Comparison of ENCODE assay signal across 21 cellular contexts in the genomic region with DNA sequence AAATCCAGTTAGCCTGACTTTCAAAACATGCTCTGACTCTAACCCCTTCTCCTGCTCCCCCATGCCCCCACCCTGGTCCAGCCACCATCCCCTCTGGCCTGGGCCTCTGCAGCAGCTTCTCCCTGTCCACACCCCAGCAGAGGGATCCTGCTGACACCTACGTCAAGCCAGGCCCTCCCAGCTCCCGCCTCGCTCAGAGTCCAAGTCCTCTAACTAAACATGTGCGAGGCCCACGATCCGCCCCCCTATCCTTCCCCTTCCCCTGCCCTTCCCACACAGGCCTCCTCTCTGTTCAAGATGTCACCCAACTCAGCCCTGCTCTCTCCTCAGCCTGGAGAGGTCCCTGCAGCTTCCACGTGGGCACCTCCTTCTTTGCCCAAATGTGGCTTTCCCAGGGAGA. TPM values are rescaled to one million over a fixed set of nuclear protein-coding genes. Genes with fewer than 3 reads are reported as not detected.
A peak's percentile ranks its signal among the peaks of the same experiment; 100 is the strongest.
DNase-seq lines count a peak whose midpoint lies in the region; ATAC-seq and TF ChIP-seq lines count a peak whose summit lies in the region.
"Had no signal": no experiment of that assay in that cellular context is flagged by ENCODE, and none has a peak within 500 bp of the region (broad histone marks: within the 10 kb centered on the region; RNA-seq: fewer than 3 reads in every experiment).

No MANE protein-coding gene starts in this region.

- POLR2A ChIA-PET in CD4-positive, alpha-beta memory T cell (lab: Charles Lee; ENCODE audit: partially characterized antibody), result interaction anchor here (1.0 to 3.6 kb wide), 2 partner anchors 11 to 33 kb away, joined by 3 to 11 read pairs; a partner anchor contains a TSS

- peak overlapping the region; percentile 73 for H3K27ac Mint-ChIP-seq in activated T-cell treated with anti-CD3 and anti-CD28 coated beads, Interleukin-2, amount 50 U/mL, for 72 hours
- H3K27ac Mint-ChIP-seq in CD4-positive, alpha-beta memory T cell, result peak overlapping the region; percentile 59 to 87 (median 79)
- H3K27ac Mint-ChIP-seq in activated T-helper 17 cell treated with anti-CD3 and anti-CD28 coated beads, Interleukin-2, amount 50 U/mL, for 72 hours, result peak overlapping the region; percentile 86
- H3K27ac Mint-ChIP-seq in natural killer cell, result peak overlapping the region; percentile 82 to 95

- H3K4me3 Mint-ChIP-seq in activated T-cell treated with anti-CD3 and anti-CD28 coated beads, Interleukin-2, amount 50 U/mL, for 72 hours, result no peak overlapping the region
- H3K4me3 Mint-ChIP-seq in CD4-positive, alpha-beta memory T cell, result no peak overlapping the region
- no peak overlapping the region for H3K4me3 Mint-ChIP-seq in activated T-helper 17 cell treated with anti-CD3 and anti-CD28 coated beads, Interleukin-2, amount 50 U/mL, for 72 hours
- peak overlapping the region; percentile 55 for H3K4me3 Mint-ChIP-seq in natural killer cell

- ATAC-seq in activated T-cell treated with anti-CD3 and anti-CD28 coated beads, Interleukin-2, amount 50 U/mL, for 72 hours (replicated peaks in 1 of 2), result no peak
- no peak for ATAC-seq in activated T-helper 17 cell treated with anti-CD3 and anti-CD28 coated beads, Interleukin-2, amount 50 U/mL, for 72 hours (replicated peaks)
- no peak for ATAC-seq in natural killer cell
- ATAC-seq: HCT116 had no signal

- H3K36me3 ChIP-seq in CD4-positive, alpha-beta memory T cell (ENCODE audit: insufficient read depth, low read length), result peaks cover 42% of the 10 kb centered on the region
- H3K36me3 ChIP-seq: SJSA1 had no signal

- CTCF ChIA-PET in CD4-positive, alpha-beta memory T cell (lab: Charles Lee; ENCODE audit: partially characterized antibody), result no interaction called here

- in situ Hi-C loops in ACHN (cut with HindIII; ENCODE audit: low pct_ligation_motif_present, low pct_unique_long_range_greater_than_20kb, low sequenced_read_pairs), result no loop called here

- peaks cover 21 to 41% of the 10 kb centered on the region in 2 donors for H3K36me3 Mint-ChIP-seq in activated T-cell treated with anti-CD3 and anti-CD28 coated beads, Interleukin-2, amount 50 U/mL, for 72 hours (ENCODE audit: insufficient read depth in 2 of 2)
- H3K36me3 Mint-ChIP-seq in CD4-positive, alpha-beta memory T cell, result peaks cover 43 to 70% of the 10 kb centered on the region in 2 donors
- peaks cover 97% of the 10 kb centered on the region for H3K36me3 Mint-ChIP-seq in activated T-helper 17 cell treated with anti-CD3 and anti-CD28 coated beads, Interleukin-2, amount 50 U/mL, for 72 hours (ENCODE audit: low read depth)
- peaks cover 7% of the 10 kb centered on the region for H3K36me3 Mint-ChIP-seq in natural killer cell

- H3K9me3 Mint-ChIP-seq in activated T-cell treated with anti-CD3 and anti-CD28 coated beads, Interleukin-2, amount 50 U/mL, for 72 hours, result no peaks in the 10 kb centered on the region
- no peaks in the 10 kb centered on the region for H3K9me3 Mint-ChIP-seq in CD4-positive, alpha-beta memory T cell
- H3K9me3 Mint-ChIP-seq in activated T-helper 17 cell treated with anti-CD3 and anti-CD28 coated beads, Interleukin-2, amount 50 U/mL, for 72 hours, result no peaks in the 10 kb centered on the region
- H3K9me3 Mint-ChIP-seq in natural killer cell, result no peaks in the 10 kb centered on the region

- intact Hi-C loops in CD4-positive, alpha-beta memory T cell (cut with micrococcal nuclease), result no loop called here
- intact Hi-C loops in natural killer cell (cut with micrococcal nuclease), result no loop called here

- no peak for TF ChIP-seq CTCF in natural killer cell (IDR thresholded peaks at IDR 0.05)

- no peak overlapping the region for H3K4me3 ChIP-seq in CD4-positive, alpha-beta memory T cell (ENCODE audit: low read length in 2 of 2)
- H3K4me3 ChIP-seq: Peyer's patch, SJSA1, suprapubic skin had no signal

- H3K27me3 ChIP-seq in CD4-positive, alpha-beta memory T cell (ENCODE audit: insufficient read depth, low read length), result no peaks in the 10 kb centered on the region
- H3K27me3 ChIP-seq: Peyer's patch, suprapubic skin had no signal

- no peaks in the 10 kb centered on the region for H3K27me3 Mint-ChIP-seq in activated T-cell treated with anti-CD3 and anti-CD28 coated beads, Interleukin-2, amount 50 U/mL, for 72 hours (ENCODE audit: low read depth)
- no peaks in the 10 kb centered on the region for H3K27me3 Mint-ChIP-seq in CD4-positive, alpha-beta memory T cell
- no peaks in the 10 kb centered on the region for H3K27me3 Mint-ChIP-seq in activated T-helper 17 cell treated with anti-CD3 and anti-CD28 coated beads, Interleukin-2, amount 50 U/mL, for 72 hours
- H3K27me3 Mint-ChIP-seq in natural killer cell (ENCODE audit: low read depth in 2 of 2), result no peaks in the 10 kb centered on the region

- H3K27ac ChIP-seq in CD4-positive, alpha-beta memory T cell (ENCODE audit: low read depth, low read length), result no peak overlapping the region
- H3K27ac ChIP-seq: Peyer's patch, SJSA1, suprapubic skin had no signal

- H3K9me3 ChIP-seq in CD4-positive, alpha-beta memory T cell (ENCODE audit: control insufficient read depth in 1 of 2, low read length in 2 of 2), result no peaks in the 10 kb centered on the region
- H3K9me3 ChIP-seq: Peyer's patch, SJSA1, suprapubic skin had no signal

- peaks cover 52% of the 10 kb centered on the region for H3K4me1 Mint-ChIP-seq in activated T-cell treated with anti-CD3 and anti-CD28 coated beads, Interleukin-2, amount 50 U/mL, for 72 hours (ENCODE audit: low read depth)
- H3K4me1 Mint-ChIP-seq in CD4-positive, alpha-beta memory T cell, result peaks cover 44 to 69% (median 59%) of the 10 kb centered on the region in 4 donors
- peaks cover 49% of the 10 kb centered on the region for H3K4me1 Mint-ChIP-seq in activated T-helper 17 cell treated with anti-CD3 and anti-CD28 coated beads, Interleukin-2, amount 50 U/mL, for 72 hours
- H3K4me1 Mint-ChIP-seq in natural killer cell, result peaks cover 84 to 94% of the 10 kb centered on the region in 2 donors

- H3K4me1 ChIP-seq in CD4-positive, alpha-beta memory T cell (ENCODE audit: insufficient read depth, low read length), result peaks cover 52% of the 10 kb centered on the region
- H3K4me1 ChIP-seq: Peyer's patch, SJSA1, suprapubic skin had no signal

- DNase-seq in activated T-cell treated with anti-CD3 and anti-CD28 coated beads, Interleukin-2, amount 50 U/mL, for 72 hours, result no peak
- no peak for DNase-seq in activated T-cell treated with anti-CD3 and anti-CD28 coated beads, Interleukin-2, amount 50 U/mL, for 48 hours
- DNase-seq in CD4-positive, alpha-beta memory T cell, result no peak
- DNase-seq in natural killer cell, result no peak
- DNase-seq in NCI-H524 treated with DMSO at 0.1 percent for 48 hours (lab: John Stamatoyannopoulos, UW), result no peak
- no peak for DNase-seq in ACHN
- no peak for DNase-seq in nucleus accumbens (lab: John Stamatoyannopoulos, UW)
- DNase-seq: activated CD4-positive, alpha-beta T cell treated with anti-CD3 and anti-CD28 coated beads, Interleukin-2, amount 50 U/mL, for 1 hour; activated CD8-positive, alpha-beta memory T cell treated with anti-CD3 and anti-CD28 coated beads, Interleukin-2, amount 50 U/mL, for 4 hours; activated gamma-delta T cell treated with Interleukin-2 at 50 U/mL for 16 hours; DMS 273 treated with DMSO at 0.1 percent for 48 hours; IMR-90; kidney glomerular epithelial cell; mammary epithelial cell; NCI-H1092 treated with DMSO at 0.1 percent for 48 hours; NCI-H187 treated with DMSO at 0.1 percent for 48 hours; Peyer's patch had no signal

RNA-seq across cellular contexts. Expression of a gene that starts 33.7 kb away (rescaled TPM):
- total RNA-seq in activated T-cell treated with anti-CD3 and anti-CD28 coated beads, Interleukin-2, amount 50 U/mL, for 72 hours, result 10 to 100 TPM; 29.4 to 39.9 TPM
- 10 to 100 TPM; 64.9 to 71.6 TPM for total RNA-seq in CD4-positive, alpha-beta memory T cell
- polyA plus RNA-seq in CD4-positive, alpha-beta memory T cell, result 10 to 100 TPM; 14.0 to 42.4 TPM
- total RNA-seq in activated T-helper 17 cell treated with anti-CD3 and anti-CD28 coated beads, Interleukin-2, amount 50 U/mL, for 72 hours, result 10 to 100 TPM; 29.4 to 41.1 TPM
- 100 to 1,000 TPM; 141 to 195 (median 160) TPM for total RNA-seq in natural killer cell
- total RNA-seq: SJSA1 had no signal
